ENCODE assay signal across 8 cellular contexts in the genomic region with DNA sequence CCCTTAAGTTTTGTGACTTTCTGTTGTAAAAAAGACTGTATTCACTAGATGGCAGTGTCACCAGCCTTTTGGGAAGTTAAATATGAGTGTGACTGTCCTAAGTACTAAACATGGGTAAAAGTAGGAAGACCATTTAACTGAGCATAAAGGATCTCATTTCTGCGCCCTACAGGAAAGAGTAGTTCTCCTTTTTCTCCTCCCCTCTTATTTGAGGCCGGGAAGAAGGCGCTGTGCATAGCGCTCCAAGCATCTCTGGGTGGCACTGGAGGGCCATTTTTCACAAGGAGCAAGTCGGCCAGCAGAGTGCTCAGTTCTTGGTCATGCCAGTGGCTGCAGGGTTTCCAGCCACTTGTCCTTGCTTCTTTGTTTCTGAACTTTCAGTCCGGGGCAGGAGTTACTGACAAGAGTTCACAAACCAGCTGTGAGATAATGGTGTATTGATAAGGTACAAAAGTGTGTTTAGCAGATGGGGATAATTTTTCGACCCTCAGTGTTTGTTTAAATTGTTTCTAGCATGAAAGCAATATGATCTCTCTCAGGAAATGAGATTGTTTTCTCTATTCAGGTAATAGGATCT.
DNase-seq lines count a peak whose midpoint lies in the region; ATAC-seq, FAIRE-seq and TF ChIP-seq lines count a peak whose summit lies in the region.

No MANE protein-coding gene starts in this region.

- no peaks in the 10 kb centered on the region for H4K20me1 ChIP-seq in HepG2 (ENCODE audit: insufficient read depth, low read length)

- DNase-seq in stimulated activated CD4-positive, alpha-beta T cell treated with anti-CD3 and anti-CD28 coated beads, Interleukin-12 subunit alpha, Interleukin-12 subunit beta, amount 100 ng/mL, for 48 hours (ENCODE audit: low read depth in 2 of 3, low spot score in 1 of 3): peak; percentile 5 to 24 (median 16)
- no peak for DNase-seq in stimulated activated CD4-positive, alpha-beta T cell treated with anti-CD3 and anti-CD28 coated beads, Interleukin-12 subunit alpha, Interleukin-12 subunit beta, amount 100 ng/mL, for 4 hours
- peak; percentile 83 for DNase-seq in NAMALWA (ENCODE audit: low spot score)
- peak; percentile 95 for DNase-seq in dermis blood vessel endothelial cell
- peak; percentile 88 for DNase-seq in HepG2 (ENCODE audit: low spot score)
- DNase-seq in stimulated activated CD8-positive, alpha-beta memory T cell treated with anti-CD3 and anti-CD28 coated beads, Interleukin-4, amount 100 ng/mL, for 48 hours: peak; percentile 54

- H3K9ac ChIP-seq in HepG2 (ENCODE audit: insufficient read depth, low read depth, low read length): no peak overlapping the region

- TF ChIP-seq EP300 in HepG2 (IDR thresholded peaks at IDR 0.05; ENCODE audit: low read depth in 2 of 2, low read length in 2 of 2) (peak in 1 of 2 experiments; percentile 37; a peak in 1 of 4 replicates), HepG2 (CRISPR knock-in tag; IDR thresholded peaks at IDR 0.05; ENCODE audit: borderline replicate concordance) (no peak)

- peaks cover 39% of the 10 kb centered on the region for H3K4me1 ChIP-seq in HepG2 (ENCODE audit: insufficient read depth, low read length)

- peak; percentile 97 for TF ChIP-seq CTCF in HepG2 (CRISPR knock-in tag; IDR thresholded peaks at IDR 0.05)

- FAIRE-seq in TTC549 (lab: Jason Lieb, UNC) (peak; percentile 68), HepG2 (lab: Jason Lieb, UNC) (peak; percentile 73)

- WGBS in HepG2 (ENCODE audit: low lambda C conversion rate): 6% methylated on average over 7 of the region's 7 CpGs

- in situ Hi-C loops in HepG2 (cut with HindIII; ENCODE audit: extremely low pct_ligation_motif_present, low pct_unique_long_range_greater_than_20kb): loop anchor here (5.0 to 10.0 kb wide), 3 partner anchors 91 to 193 kb away; no protein-coding TSS in a partner anchor

- no peak for TF ChIP-seq POLR2A in HepG2 (IDR thresholded peaks at IDR 0.05; ENCODE audit: insufficient read depth in 1 of 2, low read depth in 2 of 2, low read length in 2 of 2)

- no peaks in the 10 kb centered on the region for H3K79me2 ChIP-seq in HepG2 (ENCODE audit: insufficient read depth, low read length)

- CTCF ChIA-PET in HepG2 (lab: Yijun Ruan, JAX; ENCODE audit: low intra/inter-chr PET ratio, low total read pairs): interaction anchor here (0.7 to 3.2 kb wide), 14 partner anchors 32 to 395 kb away, joined by 3 to 64 read pairs (median 4); no protein-coding TSS in a partner anchor

- BruUV-seq in HepG2 (replicated peaks; lab: Mats Ljungman, UMichigan): no TSS peak

- TF ChIP-seq RAD21 in HepG2 (CRISPR knock-in tag; IDR thresholded peaks at IDR 0.05): peak; percentile 97

- POLR2A ChIA-PET in HepG2 (lab: Yijun Ruan, JAX): interaction anchor here (0.9 to 3.2 kb wide), 2 partner anchors 69 to 95 kb away, joined by 3 to 11 read pairs; no protein-coding TSS in a partner anchor

- peak overlapping the region in 2 of 3 experiments; percentile 17 to 26; a peak in 3 of 6 replicates for H3K4me3 ChIP-seq in HepG2 (replicated peaks in 1 of 3; ENCODE audit: insufficient read depth in 1 of 3, low read depth in 2 of 3, low read length in 3 of 3)

- intact Hi-C loops in HepG2 (cut with micrococcal nuclease; ENCODE audit: unreplicated experiment): loop anchor here (1.0 kb wide), 5 partner anchors 68 to 192 kb away; no protein-coding TSS in a partner anchor

- no peaks in the 10 kb centered on the region for H3K9me3 ChIP-seq in HepG2 (ENCODE audit: low read length)

- no peak overlapping the region for H2AFZ ChIP-seq in HepG2 (ENCODE audit: low read length)

- no peaks in the 10 kb centered on the region for H3K36me3 ChIP-seq in HepG2 (replicated peaks in 1 of 2; ENCODE audit: control insufficient read depth in 1 of 2, insufficient read depth in 2 of 2, low read length in 2 of 2)

- H3K27me3 ChIP-seq in HepG2 (ENCODE audit: control insufficient read depth in 1 of 2, insufficient read depth in 2 of 2, low read length in 2 of 2): no peaks in the 10 kb centered on the region

- peak overlapping the region; percentile 36 for H3K27ac ChIP-seq in HepG2 (ENCODE audit: extremely low read length, insufficient read depth, low read length)

- ATAC-seq in HG02571 (IDR thresholded peaks at IDR 0.05; ENCODE audit: unreplicated experiment) (peak; percentile 74), HepG2 (peak; percentile 99)

- H3K4me2 ChIP-seq in HepG2 (ENCODE audit: low read depth, low read length): peak overlapping the region; percentile 70

TF ChIP-seq in HepG2, 621 proteins besides CTCF, POLR2A, EP300 and RAD21 (continues in another document):
- no peak for TF ChIP-seq FOXP1 (IDR thresholded peaks at IDR 0.05)
- 0 out of 2 replicates have a peak, but pooled peaks have one; percentile 19 for TF ChIP-seq FOXP1 (CRISPR knock-in tag; IDR thresholded peaks at IDR 0.05)
- TF ChIP-seq, protein P1, sequence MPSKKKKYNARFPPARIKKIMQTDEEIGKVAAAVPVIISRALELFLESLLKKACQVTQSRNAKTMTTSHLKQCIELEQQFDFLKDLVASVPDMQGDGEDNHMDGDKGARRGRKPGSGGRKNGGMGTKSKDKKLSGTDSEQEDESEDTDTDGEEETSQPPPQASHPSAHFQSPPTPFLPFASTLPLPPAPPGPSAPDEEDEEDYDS (CRISPR knock-in tag; IDR thresholded peaks at IDR 0.05): 0 out of 2 replicates have a peak, but pooled peaks have one; percentile 30
- TF ChIP-seq KLF11 (CRISPR knock-in tag; IDR thresholded peaks at IDR 0.05): no peak
- peak; percentile 46; the same call in 1 of the 2 replicates for TF ChIP-seq AHR (CRISPR knock-in tag; IDR thresholded peaks at IDR 0.05)
- TF ChIP-seq ETV5 (CRISPR knock-in tag; IDR thresholded peaks at IDR 0.05; ENCODE audit: borderline replicate concordance): peak; percentile 37; the same call in 1 of the 2 replicates
- TF ChIP-seq BRCA1 (CRISPR knock-in tag; IDR thresholded peaks at IDR 0.05): 0 out of 2 replicates have a peak, but pooled peaks have one; percentile 50
- TF ChIP-seq, protein P2, sequence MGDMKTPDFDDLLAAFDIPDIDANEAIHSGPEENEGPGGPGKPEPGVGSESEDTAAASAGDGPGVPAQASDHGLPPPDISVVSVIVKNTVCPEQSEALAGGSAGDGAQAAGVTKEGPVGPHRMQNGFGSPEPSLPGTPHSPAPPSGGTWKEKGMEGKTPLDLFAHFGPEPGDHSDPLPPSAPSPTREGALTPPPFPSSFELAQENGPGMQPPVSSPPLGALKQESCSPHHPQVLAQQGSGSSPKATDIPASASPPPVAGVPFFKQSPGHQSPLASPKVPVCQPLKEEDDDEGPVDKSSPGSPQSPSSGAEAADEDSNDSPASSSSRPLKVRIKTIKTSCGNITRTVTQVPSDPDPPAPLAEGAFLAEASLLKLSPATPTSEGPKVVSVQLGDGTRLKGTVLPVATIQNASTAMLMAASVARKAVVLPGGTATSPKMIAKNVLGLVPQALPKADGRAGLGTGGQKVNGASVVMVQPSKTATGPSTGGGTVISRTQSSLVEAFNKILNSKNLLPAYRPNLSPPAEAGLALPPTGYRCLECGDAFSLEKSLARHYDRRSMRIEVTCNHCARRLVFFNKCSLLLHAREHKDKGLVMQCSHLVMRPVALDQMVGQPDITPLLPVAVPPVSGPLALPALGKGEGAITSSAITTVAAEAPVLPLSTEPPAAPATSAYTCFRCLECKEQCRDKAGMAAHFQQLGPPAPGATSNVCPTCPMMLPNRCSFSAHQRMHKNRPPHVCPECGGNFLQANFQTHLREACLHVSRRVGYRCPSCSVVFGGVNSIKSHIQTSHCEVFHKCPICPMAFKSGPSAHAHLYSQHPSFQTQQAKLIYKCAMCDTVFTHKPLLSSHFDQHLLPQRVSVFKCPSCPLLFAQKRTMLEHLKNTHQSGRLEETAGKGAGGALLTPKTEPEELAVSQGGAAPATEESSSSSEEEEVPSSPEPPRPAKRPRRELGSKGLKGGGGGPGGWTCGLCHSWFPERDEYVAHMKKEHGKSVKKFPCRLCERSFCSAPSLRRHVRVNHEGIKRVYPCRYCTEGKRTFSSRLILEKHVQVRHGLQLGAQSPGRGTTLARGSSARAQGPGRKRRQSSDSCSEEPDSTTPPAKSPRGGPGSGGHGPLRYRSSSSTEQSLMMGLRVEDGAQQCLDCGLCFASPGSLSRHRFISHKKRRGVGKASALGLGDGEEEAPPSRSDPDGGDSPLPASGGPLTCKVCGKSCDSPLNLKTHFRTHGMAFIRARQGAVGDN (CRISPR knock-in tag; IDR thresholded peaks at IDR 0.05): peak; percentile 59
- peak; percentile 72 for TF ChIP-seq ISL2 (CRISPR knock-in tag; IDR thresholded peaks at IDR 0.05)
